16 cellular contexts compared by ENCODE assay signal in genomic region chr18:28455971-28456370, GRCh38.
DNase-seq lines count a peak whose midpoint lies in the region; TF ChIP-seq lines count a peak whose summit lies in the region.
"Had no signal": no experiment of that assay in that cellular context is flagged by ENCODE, and none has a peak within 500 bp of the region (broad histone marks: within the 10 kb centered on the region; RNA-seq: fewer than 3 reads in every experiment).

No MANE protein-coding gene starts in this region.

- H3K36me3 ChIP-seq in testis (ENCODE audit: low read depth, missing control alignments): no peaks in the 10 kb centered on the region
- H3K36me3 ChIP-seq: BLaER1 had no signal

- H3K27ac ChIP-seq in testis: no peak overlapping the region
- H3K27ac ChIP-seq: BLaER1 had no signal

- H3K4me3 ChIP-seq in astrocyte of the cerebellum (ENCODE audit: low read depth, low read length): no peak overlapping the region
- no peak overlapping the region for H3K4me3 ChIP-seq in testis
- H3K4me3 ChIP-seq: BLaER1 had no signal

- intact Hi-C loops in testis (cut with DNase I; ENCODE audit: low total_unique reads): no loop called here

- H3K27me3 ChIP-seq in testis: no peaks in the 10 kb centered on the region
- H3K27me3 ChIP-seq: BLaER1 had no signal

- TF ChIP-seq CTCF in astrocyte of the cerebellum (IDR thresholded peaks at IDR 0.05; ENCODE audit: low read depth, low read length, missing control alignments) (no peak), testis (IDR thresholded peaks at IDR 0.05) (no peak)

- in situ Hi-C loops in astrocyte of the cerebellum (cut with HindIII; ENCODE audit: low sequenced_read_pairs): no loop called here

- DNase-seq in HCEC 1CT (peak; percentile 43), astrocyte of the cerebellum (ENCODE audit: low read depth) (peak; percentile 2), fibroblast of peridontal ligament (ENCODE audit: extremely low read depth) (peak; percentile 52), cerebellar cortex (ENCODE audit: low spot score) (no peak), testis (no peak), kidney glomerular epithelial cell (lab: John Stamatoyannopoulos, UW) (no peak)
- DNase-seq in activated CD8-positive, alpha-beta memory T cell treated with anti-CD3 and anti-CD28 coated beads for 24 hours: no peak
- DNase-seq: ACHN; CD4-positive, alpha-beta memory T cell; DMS153; DMS79; GDM1; GOT3; H7; IMR-90 had no signal

- no peaks in the 10 kb centered on the region for H3K4me1 ChIP-seq in testis
- H3K4me1 ChIP-seq: BLaER1 had no signal

- WGBS in testis, 2 donors: 87 to 94% methylated on average over 2 of the region's 2 CpGs

- TF ChIP-seq POLR2A in testis (IDR thresholded peaks at IDR 0.05): no peak

- no peaks in the 10 kb centered on the region for H3K9me3 ChIP-seq in testis
- H3K9me3 ChIP-seq: BLaER1 had no signal

Comparison
In these comparisons a context has a peak if more than half of its experiments do, and no peak if none do; other contexts are left out.
1. DNase-seq: peak in HCEC 1CT (single experiment), astrocyte of the cerebellum (single experiment) and fibroblast of peridontal ligament (single experiment); none in cerebellar cortex (single experiment), testis (single experiment), activated CD8-positive, alpha-beta memory T cell treated with anti-CD3 and anti-CD28 coated beads for 24 hours (single experiment) and kidney glomerular epithelial cell (single experiment).